ENCODE assay signal across 8 cellular contexts in genomic region chr17:28720247-28720996, GRCh38. TPM values are rescaled to one million over a fixed set of nuclear protein-coding genes. Genes with fewer than 3 reads are reported as not detected.
DNase-seq lines count a peak whose midpoint lies in the region; ATAC-seq and TF ChIP-seq lines count a peak whose summit lies in the region.

No MANE protein-coding gene starts in this region.

- H3K4me3 ChIP-seq in WI38 (ENCODE audit: low read depth, low read length) (peak overlapping the region; percentile 98), esophagus squamous epithelium (peak overlapping the region; percentile 73 to 97 (median 89)), retinal pigment epithelial cell (ENCODE audit: low read length) (peak overlapping the region; percentile 79)

- WGBS in esophagus squamous epithelium, 2 donors, result 0 to 2% methylated on average over 19 to 29 of the region's 30 CpGs

- DNase-seq in activated CD4-positive, alpha-beta T cell treated with anti-CD3 and anti-CD28 coated beads for 48 hours, result peak; percentile 62
- no peak for DNase-seq in activated CD4-positive, alpha-beta T cell treated with anti-CD3 and anti-CD28 coated beads, Interleukin-2, amount 50 U/mL, for 1 hour
- no peak for DNase-seq in esophagus squamous epithelium (lab: John Stamatoyannopoulos, UW)
- DNase-seq in retinal pigment epithelial cell (ENCODE audit: low read depth), result peak; percentile 7
- DNase-seq in GDM1 (lab: John Stamatoyannopoulos, UW), result no peak

- ATAC-seq in GM19395 (IDR thresholded peaks at IDR 0.05; ENCODE audit: unreplicated experiment), result no peak
- no peak for ATAC-seq in HG03565 (IDR thresholded peaks at IDR 0.05; ENCODE audit: unreplicated experiment)

- H3K27me3 ChIP-seq in esophagus squamous epithelium, result peaks cover 0 to 15% (median 0%) of the 10 kb centered on the region in 4 donors

- intact Hi-C loops in esophagus squamous epithelium (cut with DNase I), result no loop called here

- H3K9me3 ChIP-seq in esophagus squamous epithelium, result no peaks in the 10 kb centered on the region

- TF ChIP-seq CTCF in WI38 (IDR thresholded peaks at IDR 0.05; ENCODE audit: low read depth, low read length), result no peak; the same call in 1 of the 2 replicates
- TF ChIP-seq CTCF in esophagus squamous epithelium (IDR thresholded peaks at IDR 0.05), result peak in 1 of 6 experiments; percentile 39
- no peak for TF ChIP-seq CTCF in retinal pigment epithelial cell (conservative IDR thresholded peaks at IDR 0.05; ENCODE audit: low read depth, low read length)

- TF ChIP-seq POLR2A in esophagus squamous epithelium (IDR thresholded peaks at IDR 0.05), result no peak

- H3K27ac ChIP-seq in esophagus squamous epithelium, result peak overlapping the region; percentile 93 to 97 (median 95)

- peaks cover 6 to 49% (median 16%) of the 10 kb centered on the region in 3 donors for H3K36me3 ChIP-seq in esophagus squamous epithelium

- H3K4me1 ChIP-seq in esophagus squamous epithelium, result peaks cover 45 to 92% (median 66%) of the 10 kb centered on the region in 3 donors

RNA-seq across cellular contexts. Expression of gene RPL23A, which starts 0.6 kb away (rescaled TPM):
- total RNA-seq in esophagus squamous epithelium, result 100 to 1,000 TPM; 236 to 881 (median 571) TPM

RNA-seq across cellular contexts. Expression of gene RAB34, which starts 2.8 kb away (rescaled TPM):
- 10 to 100 TPM; 27.6 to 98.0 (median 65.1) TPM for total RNA-seq in esophagus squamous epithelium

RNA-seq across cellular contexts. Expression of gene TLCD1, which starts 5.6 kb away (rescaled TPM):
- 10 to 100 TPM in 3 of 4 donors, 1 to 10 TPM in 1; 8.8 to 17.0 (median 13.0) TPM for total RNA-seq in esophagus squamous epithelium

RNA-seq across cellular contexts. Expression of gene NEK8, which starts 8.2 kb away (rescaled TPM):
- 1 to 10 TPM; 1.1 to 7.3 (median 2.6) TPM for total RNA-seq in esophagus squamous epithelium

RNA-seq across cellular contexts. Expression of gene PROCA1, which starts 8.7 kb away (rescaled TPM):
- 1 to 10 TPM in 1 of 4 donors, under 1 TPM in 2, not detected in 1; 0.48 to 1.1 (median 0.64) TPM for total RNA-seq in esophagus squamous epithelium

Comparison
In these comparisons a context has a peak if more than half of its experiments do, and no peak if none do; other contexts are left out.
1. DNase-seq: peak in activated CD4-positive, alpha-beta T cell treated with anti-CD3 and anti-CD28 coated beads for 48 hours (single experiment) and retinal pigment epithelial cell (single experiment); none in activated CD4-positive, alpha-beta T cell treated with anti-CD3 and anti-CD28 coated beads, Interleukin-2, amount 50 U/mL, for 1 hour (single experiment), esophagus squamous epithelium (single experiment) and GDM1 (single experiment).
2. Peak in every context shown above with its lines, with median percentiles within 50 percentile points of each other: H3K4me3 ChIP-seq.